In the genomic region with DNA sequence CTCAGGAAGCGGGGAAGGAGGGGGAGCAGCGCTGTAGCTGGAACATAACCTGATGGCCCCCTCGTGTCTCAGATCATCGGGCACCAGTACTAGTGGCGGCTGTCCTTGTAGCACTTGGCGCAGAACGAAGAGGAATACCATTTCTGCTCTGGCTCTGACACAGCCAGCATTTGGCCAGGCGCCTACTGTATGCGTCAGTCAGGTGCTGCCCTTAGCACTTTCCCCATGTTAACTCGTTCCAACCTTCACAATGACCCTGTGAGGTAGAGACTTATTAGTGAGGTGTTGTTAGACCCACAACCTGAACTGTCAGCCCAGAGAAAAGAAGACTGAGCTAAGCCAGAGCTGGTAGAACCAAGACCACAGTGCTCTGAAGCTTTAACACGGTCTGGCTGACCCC, we compare ENCODE assay signal across 1 cellular context.
TF ChIP-seq lines count a peak whose summit lies in the region.

No MANE protein-coding gene starts in this region.

TF ChIP-seq in endothelial cell of umbilical vein, 7 proteins besides CTCF, POLR2A, EP300 and RAD21:
- no peak for TF ChIP-seq EZH2 (IDR thresholded peaks at IDR 0.05; ENCODE audit: borderline replicate concordance, low read depth, low read length, severe bottlenecking)
- no peak for TF ChIP-seq POLR2AphosphoS5 (IDR thresholded peaks at IDR 0.05; ENCODE audit: insufficient read depth, low read depth, low read length)
- no peak for TF ChIP-seq GATA2 (IDR thresholded peaks at IDR 0.05; ENCODE audit: insufficient read depth, insufficient read length, low read depth, low read length)
- no peak for TF ChIP-seq JUN (IDR thresholded peaks at IDR 0.05; ENCODE audit: borderline replicate concordance, insufficient read depth, insufficient read length, low read depth)
- no peak for TF ChIP-seq FOS (IDR thresholded peaks at IDR 0.05; ENCODE audit: borderline replicate concordance, insufficient read depth, low read length)
TF ChIP-seq in endothelial cell of umbilical vein: peak in this region for 0.
